ENCODE assay signal across 6 cellular contexts in genomic region chr12:118840878-118841277, GRCh38.
"Had no signal": no experiment of that assay in that cellular context is flagged by ENCODE, and none has a peak within 500 bp of the region (broad histone marks: within the 10 kb centered on the region; RNA-seq: fewer than 3 reads in every experiment).

No MANE protein-coding gene starts in this region.

- DNase-seq: H9, HCEC 1CT, KG1 had no signal

- H2AFZ ChIP-seq: GM23338 had no signal

- FAIRE-seq: H54, HTR-8/SVneo had no signal

- H3K4me3 ChIP-seq: GM23338 had no signal

- H3K4me2 ChIP-seq: GM23338 had no signal
